Comparison of ENCODE assay signal across 1 cellular context in genomic region chr5:143055596-143056330, GRCh38.
TF ChIP-seq lines count a peak whose summit lies in the region.

No MANE protein-coding gene starts in this region.

TF ChIP-seq in GM12878, 131 proteins besides CTCF, POLR2A, EP300 and RAD21 (continued from another document):
- TF ChIP-seq ATF2 (IDR thresholded peaks at IDR 0.05; ENCODE audit: low read length) (peak; percentile 54; the same call in 1 of the 2 replicates), DPF2 (IDR thresholded peaks at IDR 0.05) (no peak), BMI1 (IDR thresholded peaks at IDR 0.05; ENCODE audit: borderline replicate concordance) (no peak), CREM (IDR thresholded peaks at IDR 0.05; ENCODE audit: low read depth) (0 out of 2 replicates have a peak, but pooled peaks have one; percentile 7), JUNB (IDR thresholded peaks at IDR 0.05) (peak; percentile 22; the same call in 1 of the 2 replicates), NR2F1 (conservative IDR thresholded peaks at IDR 0.05) (no peak), USF1 (IDR thresholded peaks at IDR 0.05; ENCODE audit: borderline replicate concordance, extremely low read length, insufficient read depth, low read depth, low read length) (no peak), NFIC (IDR thresholded peaks at IDR 0.05; ENCODE audit: low read depth, low read length) (peak; percentile 63; the same call in 1 of the 2 replicates), FOXM1 (IDR thresholded peaks at IDR 0.05; ENCODE audit: low read depth, low read length) (0 out of 2 replicates have a peak, but pooled peaks have one; percentile 11), MYB (IDR thresholded peaks at IDR 0.05; ENCODE audit: borderline replicate concordance, low read depth, low read length) (no peak)
